Comparison of ENCODE assay signal across 27 cellular contexts in genomic region chr12:99978152-99978551, GRCh38. TPM values are rescaled to one million over a fixed set of nuclear protein-coding genes. Genes with fewer than 3 reads are reported as not detected.
"Had no signal": no experiment of that assay in that cellular context is flagged by ENCODE, and none has a peak within 500 bp of the region (broad histone marks: within the 10 kb centered on the region; RNA-seq: fewer than 3 reads in every experiment).

No MANE protein-coding gene starts in this region.

- H3K9me3 Mint-ChIP-seq: activated CD4-positive, alpha-beta T cell treated with anti-CD3 and anti-CD28 coated beads, Interleukin-2, amount 10 ng/mL, durations not matched to agents 24 days and 14 days; activated naive CD4-positive, alpha-beta T cell treated with anti-CD3 and anti-CD28 coated beads for 36 hours; activated T-helper 17 cell treated with anti-CD3 and anti-CD28 coated beads, Interleukin-2, amount 50 U/mL, for 72 hours had no signal

- H3K4me3 Mint-ChIP-seq: activated B cell treated with CpG ODN at 0.5 μM for 24 hours; activated CD4-positive, alpha-beta T cell treated with anti-CD3 and anti-CD28 coated beads, Interleukin-2, amount 10 ng/mL, durations not matched to agents 24 days and 14 days; activated naive CD4-positive, alpha-beta T cell treated with anti-CD3 and anti-CD28 coated beads for 36 hours; activated naive CD8-positive, alpha-beta T cell; activated T-helper 17 cell treated with anti-CD3 and anti-CD28 coated beads, Interleukin-2, amount 50 U/mL, for 72 hours; T-cell had no signal

- H3K27ac Mint-ChIP-seq: activated B cell treated with CpG ODN at 0.5 μM for 24 hours; activated CD4-positive, alpha-beta T cell treated with anti-CD3 and anti-CD28 coated beads, Interleukin-2, amount 10 ng/mL, durations not matched to agents 24 days and 14 days; activated naive CD4-positive, alpha-beta T cell treated with anti-CD3 and anti-CD28 coated beads for 36 hours; activated naive CD8-positive, alpha-beta T cell; activated T-helper 17 cell treated with anti-CD3 and anti-CD28 coated beads, Interleukin-2, amount 50 U/mL, for 72 hours; brain; T-cell had no signal

- DNase-seq: activated B cell treated with CpG ODN at 0.5 μM for 24 hours; activated CD4-positive, alpha-beta T cell treated with anti-CD3 and anti-CD28 coated beads for 1 hour; activated CD4-positive, alpha-beta T cell treated with anti-CD3 and anti-CD28 coated beads, Interleukin-2, amount 10 ng/mL, durations not matched to agents 24 days and 14 days; activated CD4-positive, alpha-beta T cell treated with anti-CD3 and anti-CD28 coated beads, Interleukin-2, amount 50 U/mL, for 48 hours; activated CD8-positive, alpha-beta memory T cell treated with anti-CD3 and anti-CD28 coated beads for 24 hours; activated gamma-delta T cell; activated naive CD4-positive, alpha-beta T cell treated with anti-CD3 and anti-CD28 coated beads for 36 hours; activated T-cell treated with anti-CD3 and anti-CD28 coated beads, Interleukin-2, amount 50 U/mL, for 48 hours; IMR-90; KG1; MV-4-11; NCI-H1105 treated with DMSO at 0.1 percent for 48 hours; NCI-H1436 treated with DMSO at 0.1 percent for 48 hours; NCI-H187; NCI-H2081 treated with DMSO at 0.1 percent for 48 hours; NCI-H524; NCI-H748 treated with DMSO at 0.1 percent for 48 hours; SIG-M5; T-cell; T-helper 2 cell; T1000 had no signal

- H3K4me1 Mint-ChIP-seq: activated B cell treated with CpG ODN at 0.5 μM for 24 hours; activated CD4-positive, alpha-beta T cell treated with anti-CD3 and anti-CD28 coated beads, Interleukin-2, amount 10 ng/mL, durations not matched to agents 24 days and 14 days; activated T-helper 17 cell treated with anti-CD3 and anti-CD28 coated beads, Interleukin-2, amount 50 U/mL, for 72 hours; T-cell had no signal

- ATAC-seq: activated T-helper 17 cell treated with anti-CD3 and anti-CD28 coated beads, Interleukin-2, amount 50 U/mL, for 72 hours; T-cell had no signal

- H3K36me3 Mint-ChIP-seq: activated naive CD8-positive, alpha-beta T cell; T-cell had no signal

- FAIRE-seq: astrocyte, TTC549 had no signal

RNA-seq across cellular contexts. Expression of gene ANKS1B, which starts 6.6 kb away (rescaled TPM):
- total RNA-seq: activated B cell treated with CpG ODN at 0.5 μM for 24 hours; activated naive CD4-positive, alpha-beta T cell treated with anti-CD3 and anti-CD28 coated beads for 36 hours; RPMI7951 had no signal
